ENCODE assay signal across 8 cellular contexts in genomic region chr17:16438557-16439302, GRCh38. TPM values are rescaled to one million over a fixed set of nuclear protein-coding genes. Genes with fewer than 3 reads are reported as not detected.
DNase-seq lines count a peak whose midpoint lies in the region; ATAC-seq and TF ChIP-seq lines count a peak whose summit lies in the region.

No MANE protein-coding gene starts in this region.

- H3K27ac Mint-ChIP-seq in GM23338 (peak overlapping the region; percentile 99), naive B cell (peak overlapping the region; percentile 97 to 100 (median 98))
- H3K27ac Mint-ChIP-seq in stimulated activated effector memory CD8-positive, alpha-beta T cell treated with anti-CD3 and anti-CD28 coated beads, Interleukin-12 subunit alpha, Interleukin-12 subunit beta, amount 100 ng/mL, for 72 hours, result peak overlapping the region; percentile 98

- no peaks in the 10 kb centered on the region for H3K9me2 ChIP-seq in GM23338 (ENCODE audit: insufficient read depth)

- peak overlapping the region; percentile 86 for H3K9ac ChIP-seq in fibroblast of lung (ENCODE audit: insufficient read depth, low read length)

- peaks cover 38% of the 10 kb centered on the region for H3K4me1 ChIP-seq in GM23338 (ENCODE audit: insufficient read depth)
- peaks cover 11% of the 10 kb centered on the region for H3K4me1 ChIP-seq in fibroblast of lung (ENCODE audit: control insufficient read depth, extremely low read depth, insufficient read depth, low read length)

- ATAC-seq in GM23338, result peak; percentile 73
- ATAC-seq in naive B cell (ENCODE audit: low read depth in 2 of 2), result peak; percentile 77 to 80
- ATAC-seq in stimulated activated effector memory CD8-positive, alpha-beta T cell treated with anti-CD3 and anti-CD28 coated beads, Interleukin-12 subunit alpha, Interleukin-12 subunit beta, amount 100 ng/mL, for 72 hours, result peak; percentile 92

- peaks cover 25% of the 10 kb centered on the region for H4K20me1 ChIP-seq in GM23338 (replicated peaks; ENCODE audit: insufficient read depth)
- H4K20me1 ChIP-seq in fibroblast of lung (ENCODE audit: control insufficient read depth, extremely low read depth, insufficient read depth, low read length), result peaks cover 8% of the 10 kb centered on the region

- H3K4me3 ChIP-seq in GM23338, result peak overlapping the region; percentile 100
- H3K4me3 ChIP-seq in fibroblast of lung (replicated peaks in 1 of 4; ENCODE audit: control extremely low read depth in 1 of 4, insufficient read depth in 1 of 4, low read depth in 3 of 4, low read length in 4 of 4), result peak overlapping the region; percentile 83 to 96 (median 86)

- H3K27me3 Mint-ChIP-seq in GM23338 (ENCODE audit: insufficient read depth, low read depth, poor library complexity), result peaks cover 69% of the 10 kb centered on the region
- no peaks in the 10 kb centered on the region for H3K27me3 Mint-ChIP-seq in naive B cell

- H3K4me2 ChIP-seq in GM23338 (peak overlapping the region; percentile 100), fibroblast of lung (ENCODE audit: extremely low read depth, insufficient read depth, low read length) (peak overlapping the region; percentile 83)

- peaks cover 49% of the 10 kb centered on the region for H3F3A ChIP-seq in GM23338 (replicated peaks; ENCODE audit: low read depth)

- peak; percentile 100 for DNase-seq in Daoy (ENCODE audit: low read depth)
- peak; percentile 100 for DNase-seq in GM23338 (ENCODE audit: low spot score)
- DNase-seq in Kasumi-1 (lab: John Stamatoyannopoulos, UW), result peak; percentile 92 to 99
- DNase-seq in RKO (ENCODE audit: low spot score), result peak; percentile 100
- peak; percentile 78 to 91 for DNase-seq in activated T-helper 1 cell treated with anti-CD3 and anti-CD28 coated beads, Interleukin-2, amount 50 U/mL, for 16 hours (ENCODE audit: low read depth in 1 of 2, low spot score in 1 of 2)
- peak; percentile 100 for DNase-seq in fibroblast of lung (ENCODE audit: low read depth in 2 of 2)
- DNase-seq in naive B cell, result peak; percentile 94
- DNase-seq in stimulated activated effector memory CD8-positive, alpha-beta T cell treated with anti-CD3 and anti-CD28 coated beads, Interleukin-12 subunit alpha, Interleukin-12 subunit beta, amount 100 ng/mL, for 72 hours (ENCODE audit: low spot score in 2 of 2), result peak; percentile 86 to 96

- H3K4me1 Mint-ChIP-seq in GM23338 (peaks cover 50% of the 10 kb centered on the region), naive B cell (peaks cover 46 to 61% (median 61%) of the 10 kb centered on the region in 3 donors)
- H3K4me1 Mint-ChIP-seq in stimulated activated effector memory CD8-positive, alpha-beta T cell treated with anti-CD3 and anti-CD28 coated beads, Interleukin-12 subunit alpha, Interleukin-12 subunit beta, amount 100 ng/mL, for 72 hours, result peaks cover 61% of the 10 kb centered on the region

- peaks cover 49% of the 10 kb centered on the region for H3K36me3 Mint-ChIP-seq in GM23338 (ENCODE audit: low read depth)
- H3K36me3 Mint-ChIP-seq in naive B cell, result no peaks in the 10 kb centered on the region
- peaks cover 58% of the 10 kb centered on the region for H3K36me3 Mint-ChIP-seq in stimulated activated effector memory CD8-positive, alpha-beta T cell treated with anti-CD3 and anti-CD28 coated beads, Interleukin-12 subunit alpha, Interleukin-12 subunit beta, amount 100 ng/mL, for 72 hours

- H3K79me2 ChIP-seq in GM23338 (replicated peaks; ENCODE audit: insufficient read depth) (peaks cover 22% of the 10 kb centered on the region), fibroblast of lung (ENCODE audit: control insufficient read depth, insufficient read depth, low read length) (peaks cover 49% of the 10 kb centered on the region)

- no peaks in the 10 kb centered on the region for H3K27me3 ChIP-seq in GM23338 (ENCODE audit: insufficient read depth)
- no peaks in the 10 kb centered on the region for H3K27me3 ChIP-seq in fibroblast of lung (ENCODE audit: control insufficient read depth, insufficient read depth, low read length)

- H3K9me3 ChIP-seq in fibroblast of lung (ENCODE audit: control insufficient read depth, insufficient read depth, low read depth, low read length), result no peaks in the 10 kb centered on the region

- H3K36me3 ChIP-seq in GM23338 (ENCODE audit: insufficient read depth) (peaks cover 33% of the 10 kb centered on the region), fibroblast of lung (ENCODE audit: control insufficient read depth, insufficient read depth, low read length) (peaks cover 30% of the 10 kb centered on the region)

- no peak overlapping the region for H2AFZ ChIP-seq in GM23338
- peak overlapping the region; percentile 56 for H2AFZ ChIP-seq in fibroblast of lung (ENCODE audit: low read length)

- TF ChIP-seq CTCF in GM23338 (conservative IDR thresholded peaks at IDR 0.05; ENCODE audit: low read depth in 2 of 2), result no peak
- no peak for TF ChIP-seq CTCF in fibroblast of lung (conservative IDR thresholded peaks at IDR 0.05 in 1 of 2, IDR thresholded peaks at IDR 0.05 in 1 of 2; ENCODE audit: low read depth in 1 of 2, low read length in 2 of 2)

- H3K27ac ChIP-seq in GM23338 (ENCODE audit: low read depth) (peak overlapping the region; percentile 96), fibroblast of lung (ENCODE audit: insufficient read depth, low read length) (peak overlapping the region; percentile 89)

- H3K9me3 Mint-ChIP-seq in GM23338, result peaks cover 6% of the 10 kb centered on the region; the same call in 2 of the 3 replicates
- H3K9me3 Mint-ChIP-seq in naive B cell, result no peaks in the 10 kb centered on the region
- H3K9me3 Mint-ChIP-seq in stimulated activated effector memory CD8-positive, alpha-beta T cell treated with anti-CD3 and anti-CD28 coated beads, Interleukin-12 subunit alpha, Interleukin-12 subunit beta, amount 100 ng/mL, for 72 hours, result no peaks in the 10 kb centered on the region

- H3K4me3 Mint-ChIP-seq in GM23338, result peak overlapping the region; percentile 99
- peak overlapping the region; percentile 98 to 100 (median 99) for H3K4me3 Mint-ChIP-seq in naive B cell
- peak overlapping the region; percentile 90 for H3K4me3 Mint-ChIP-seq in stimulated activated effector memory CD8-positive, alpha-beta T cell treated with anti-CD3 and anti-CD28 coated beads, Interleukin-12 subunit alpha, Interleukin-12 subunit beta, amount 100 ng/mL, for 72 hours

TF ChIP-seq in GM23338, 12 proteins besides CTCF, POLR2A, EP300 and RAD21 (continues in another document):
- no peak for TF ChIP-seq ZNF114 (CRISPR knock-in tag; IDR thresholded peaks at IDR 0.05)

RNA-seq across cellular contexts. Expression of gene TRPV2, which starts 23.4 kb away (rescaled TPM):
- 0.06 and 2.3 TPM in 2 replicates for total RNA-seq in Daoy (2014; rRNA removed; shearing (Covaris generic))
- total RNA-seq in GM23338 (2014; rRNA removed; shearing (Covaris generic)), result 1.6 and 3.2 TPM in 2 replicates
- 1.7 and 3.7 TPM in 2 replicates for polyA plus RNA-seq in GM23338 (2016; fragmentation: Nextera tagmentation; extraction: Ambion mirVana)
- total RNA-seq in fibroblast of lung, result 56.2 and 74.5 TPM in 2 replicates
- 62.6 and 68.6 TPM in 2 replicates for polyA plus RNA-seq in fibroblast of lung
- polyA plus RNA-seq in fibroblast of lung (2012), result 118 and 127 TPM in 2 replicates
- polyA minus RNA-seq in fibroblast of lung (ENCODE audit: low replicate concordance), result 298 and 337 TPM in 2 replicates
- 10 to 100 TPM; 36.2 to 59.9 (median 44.0) TPM for polyA plus RNA-seq in naive B cell (ENCODE audit: low read depth in 6 of 6)

RNA-seq across cellular contexts. Expression of gene LRRC75A, which starts 53.3 kb away (rescaled TPM):
- total RNA-seq in Daoy (2014; rRNA removed; shearing (Covaris generic)), result 0.97 and 2.6 TPM in 2 replicates
- 22.3 and 26.2 TPM in 2 replicates for total RNA-seq in GM23338 (2014; rRNA removed; shearing (Covaris generic))
- 5.2 and 5.3 TPM in 2 replicates for polyA plus RNA-seq in GM23338 (2016; fragmentation: Nextera tagmentation; extraction: Ambion mirVana)
- total RNA-seq in fibroblast of lung, result 2.1 and 3.1 TPM in 2 replicates
- 0.64 and 1.7 TPM in 2 replicates for polyA plus RNA-seq in fibroblast of lung
- polyA plus RNA-seq in fibroblast of lung (2012), result 1.4 and 2.4 TPM in 2 replicates
- polyA minus RNA-seq in fibroblast of lung (ENCODE audit: low replicate concordance), result 0.82 and 1.7 TPM in 2 replicates
- 1 to 10 TPM in 3 of 6 donors, under 1 TPM in 3; 0.21 to 1.9 (median 1.1) TPM for polyA plus RNA-seq in naive B cell (ENCODE audit: low read depth in 6 of 6)

RNA-seq across cellular contexts. Expression of gene UBB, which starts 57.8 kb away (rescaled TPM):
- 1,877 and 2,346 TPM in 2 replicates for total RNA-seq in Daoy (2014; rRNA removed; shearing (Covaris generic))
- total RNA-seq in GM23338 (2014; rRNA removed; shearing (Covaris generic)), result 812 and 871 TPM in 2 replicates
- 1,581 and 1,692 TPM in 2 replicates for polyA plus RNA-seq in GM23338 (2016; fragmentation: Nextera tagmentation; extraction: Ambion mirVana)
- 2,161 and 3,188 TPM in 2 replicates for total RNA-seq in fibroblast of lung
- polyA plus RNA-seq in fibroblast of lung, result 1,190 and 2,089 TPM in 2 replicates
- 2,029 and 2,802 TPM in 2 replicates for polyA plus RNA-seq in fibroblast of lung (2012)
- polyA minus RNA-seq in fibroblast of lung (ENCODE audit: low replicate concordance), result 2,290 and 3,189 TPM in 2 replicates
- 1,000 to 10,000 TPM; 2,209 to 2,817 (median 2,696) TPM for polyA plus RNA-seq in naive B cell (ENCODE audit: low read depth in 6 of 6)

Comparison
In these comparisons a context has a peak if more than half of its experiments do, and no peak if none do; other contexts are left out.
1. Peak in every context shown above with its lines: DNase-seq, ATAC-seq, H3K4me3 ChIP-seq and H3K27ac ChIP-seq.
2. RNA of gene TRPV2, which starts 23.4 kb away (total RNA-seq): 56.2 to 74.5 TPM in fibroblast of lung; 1.6 to 3.2 TPM in GM23338 and 0.06 to 2.3 TPM in Daoy; every median in the first group is over 10 times any median in the second.